ENCODE assay signal across 13 cellular contexts in genomic region chrX:78595901-78596502, GRCh38.
DNase-seq lines count a peak whose midpoint lies in the region; ATAC-seq and TF ChIP-seq lines count a peak whose summit lies in the region.
"Had no signal": no experiment of that assay in that cellular context is flagged by ENCODE, and none has a peak within 500 bp of the region (broad histone marks: within the 10 kb centered on the region; RNA-seq: fewer than 3 reads in every experiment).

No MANE protein-coding gene starts in this region.

- no peaks in the 10 kb centered on the region for H3K4me1 Mint-ChIP-seq in HFFc6 (ENCODE audit: low read depth)
- H3K4me1 Mint-ChIP-seq in activated CD8-positive, alpha-beta T cell treated with anti-CD3 and anti-CD28 coated beads, Interleukin-2, amount 10 ng/mL, durations not matched to agents 7 days and 5 days (ENCODE audit: low read depth), result peaks cover 7% of the 10 kb centered on the region

- no peaks in the 10 kb centered on the region for H3K36me3 Mint-ChIP-seq in HFFc6 (ENCODE audit: low read depth)
- H3K36me3 Mint-ChIP-seq in activated CD8-positive, alpha-beta T cell treated with anti-CD3 and anti-CD28 coated beads, Interleukin-2, amount 10 ng/mL, durations not matched to agents 7 days and 5 days (ENCODE audit: low read depth), result peaks cover 5% of the 10 kb centered on the region

- H3K27ac Mint-ChIP-seq in HFFc6, result no peak overlapping the region
- H3K27ac Mint-ChIP-seq in activated CD8-positive, alpha-beta T cell treated with anti-CD3 and anti-CD28 coated beads, Interleukin-2, amount 10 ng/mL, durations not matched to agents 7 days and 5 days, result no peak overlapping the region
- H3K27ac Mint-ChIP-seq: activated T-helper 2 cell treated with anti-CD3 and anti-CD28 coated beads, Interferon-gamma antibody, Interleukin-2, Interleukin-4, amounts not matched to agents 10 μg/mL and 5 μg/mL and 100 μg/mL, durations not matched to agents 14 hours and 24 hours and 36 hours had no signal

- H3K4me3 Mint-ChIP-seq in HFFc6, result no peak overlapping the region
- no peak overlapping the region for H3K4me3 Mint-ChIP-seq in activated CD8-positive, alpha-beta T cell treated with anti-CD3 and anti-CD28 coated beads, Interleukin-2, amount 10 ng/mL, durations not matched to agents 7 days and 5 days

- no peaks in the 10 kb centered on the region for H3K36me3 ChIP-seq in BJ (ENCODE audit: control insufficient read depth, insufficient read depth, low read length)
- H3K36me3 ChIP-seq: lower lobe of right lung had no signal

- no peak overlapping the region for H3K4me3 ChIP-seq in BJ (ENCODE audit: low read depth, low read length)
- H3K4me3 ChIP-seq: lower lobe of right lung had no signal

- H3K27me3 Mint-ChIP-seq in HFFc6 (ENCODE audit: insufficient read depth), result peaks cover 4% of the 10 kb centered on the region; the same call in 1 of the 2 replicates
- H3K27me3 Mint-ChIP-seq in activated CD8-positive, alpha-beta T cell treated with anti-CD3 and anti-CD28 coated beads, Interleukin-2, amount 10 ng/mL, durations not matched to agents 7 days and 5 days (ENCODE audit: low read depth), result no peaks in the 10 kb centered on the region

- POLR2A ChIA-PET in BJ (lab: Charles Lee), result no interaction called here
- POLR2A ChIA-PET in activated CD8-positive, alpha-beta T cell treated with anti-CD3 and anti-CD28 coated beads, Interleukin-2, amount 10 ng/mL, durations not matched to agents 7 days and 5 days (lab: Charles Lee), result no interaction called here

- no peak for DNase-seq in BJ (ENCODE audit: low read depth)
- DNase-seq in HFFc6, result no peak
- DNase-seq in activated CD8-positive, alpha-beta T cell treated with anti-CD3 and anti-CD28 coated beads, Interleukin-2, amount 10 ng/mL, durations not matched to agents 7 days and 5 days, result peak; percentile 22
- peak; percentile 31 for DNase-seq in left kidney (ENCODE audit: low read depth, low spot score)
- DNase-seq in CD1c-positive myeloid dendritic cell (ENCODE audit: extremely low spot score), result no peak
- no peak for DNase-seq in NK-92 (lab: John Stamatoyannopoulos, UW; ENCODE audit: unreplicated experiment)
- DNase-seq: lower lobe of right lung; NCI-H510A treated with DMSO at 0.1 percent for 48 hours; stimulated activated naive CD4-positive, alpha-beta T cell; T-helper 9 cell had no signal

- ATAC-seq in activated CD8-positive, alpha-beta T cell treated with anti-CD3 and anti-CD28 coated beads, Interleukin-2, amount 10 ng/mL, durations not matched to agents 7 days and 5 days, result no peak
- no peak for ATAC-seq in GM18873 (IDR thresholded peaks at IDR 0.05; ENCODE audit: low FRiP score, unreplicated experiment)
- no peak for ATAC-seq in HG02678 (IDR thresholded peaks at IDR 0.05; ENCODE audit: unreplicated experiment)
- ATAC-seq: lower lobe of right lung had no signal

- CTCF ChIA-PET in BJ (lab: Yijun Ruan, JAX), result interaction anchor here (0.9 to 3.6 kb wide), 5 partner anchors 109 to 292 kb away, joined by 3 to 22 read pairs (median 5); no protein-coding TSS in a partner anchor
- CTCF ChIA-PET in activated CD8-positive, alpha-beta T cell treated with anti-CD3 and anti-CD28 coated beads, Interleukin-2, amount 10 ng/mL, durations not matched to agents 7 days and 5 days (lab: Charles Lee), result interaction anchor here (0.9 to 1.5 kb wide), 2 partner anchors 290 to 486 kb away, joined by 3 to 4 read pairs; no protein-coding TSS in a partner anchor

- TF ChIP-seq CTCF in BJ (IDR thresholded peaks at IDR 0.05; ENCODE audit: insufficient read depth, low read depth, low read length), result peak; percentile 27; the same call in 1 of the 2 replicates
- TF ChIP-seq CTCF in HFFc6 (IDR thresholded peaks at IDR 0.05), result peak; percentile 49

- no peaks in the 10 kb centered on the region for H3K27me3 ChIP-seq in BJ (ENCODE audit: control insufficient read depth, insufficient read depth, low read length)

- H3K9me3 Mint-ChIP-seq in HFFc6, result no peaks in the 10 kb centered on the region; the same call in 1 of the 2 replicates
- peaks cover 11% of the 10 kb centered on the region for H3K9me3 Mint-ChIP-seq in activated CD8-positive, alpha-beta T cell treated with anti-CD3 and anti-CD28 coated beads, Interleukin-2, amount 10 ng/mL, durations not matched to agents 7 days and 5 days (ENCODE audit: insufficient read depth)

Comparison
In these comparisons a context has a peak if more than half of its experiments do, and no peak if none do; other contexts are left out.
1. DNase-seq: peak in activated CD8-positive, alpha-beta T cell treated with anti-CD3 and anti-CD28 coated beads, Interleukin-2, amount 10 ng/mL, durations not matched to agents 7 days and 5 days (single experiment) and left kidney (single experiment); none in BJ (single experiment), HFFc6 (single experiment), CD1c-positive myeloid dendritic cell (single experiment) and NK-92 (single experiment).